ENCODE assay signal across 10 cellular contexts in genomic region chr3:151283907-151284461, GRCh38. TPM values are rescaled to one million over a fixed set of nuclear protein-coding genes. Genes with fewer than 3 reads are reported as not detected.
DNase-seq lines count a peak whose midpoint lies in the region; TF ChIP-seq lines count a peak whose summit lies in the region.
"Had no signal": no experiment of that assay in that cellular context is flagged by ENCODE, and none has a peak within 500 bp of the region (broad histone marks: within the 10 kb centered on the region; RNA-seq: fewer than 3 reads in every experiment).

No MANE protein-coding gene starts in this region.

- no peaks in the 10 kb centered on the region for H3K9me3 ChIP-seq in SJSA1 (replicated peaks)
- H3K9me3 ChIP-seq: body of pancreas had no signal

- no peak overlapping the region for H3K4me3 ChIP-seq in SJSA1
- H3K4me3 ChIP-seq in epithelial cell of esophagus (ENCODE audit: low read length): no peak overlapping the region
- H3K4me3 ChIP-seq: body of pancreas had no signal

- H3K27ac Mint-ChIP-seq in progenitor cell of endocrine pancreas: peak overlapping the region; percentile 39

- no peaks in the 10 kb centered on the region for H3K27me3 Mint-ChIP-seq in progenitor cell of endocrine pancreas

- no peaks in the 10 kb centered on the region for H3K36me3 ChIP-seq in SJSA1

- H3K27ac ChIP-seq in SJSA1: peak overlapping the region; percentile 22; the same call in 1 of the 2 replicates
- no peak overlapping the region for H3K27ac ChIP-seq in caudate nucleus (ENCODE audit: low read depth, low read length)
- H3K27ac ChIP-seq: body of pancreas had no signal

- H3K4me1 ChIP-seq in SJSA1 (replicated peaks): peaks cover 29% of the 10 kb centered on the region

- in situ Hi-C loops in G401 (cut with HindIII; ENCODE audit: low sequenced_read_pairs): no loop called here

- DNase-seq in ELR (ENCODE audit: low read depth) (peak; percentile 12), SJSA1 (ENCODE audit: low read depth in 1 of 2, low spot score in 2 of 2) (peak in 1 of 2 experiments; percentile 56), epithelial cell of esophagus (ENCODE audit: low read depth) (peak; percentile 60), progenitor cell of endocrine pancreas (ENCODE audit: low spot score, unreplicated experiment) (no peak), iPS-NIHi11 (ENCODE audit: low spot score) (no peak), caudate nucleus (lab: John Stamatoyannopoulos, UW) (no peak), G401 (ENCODE audit: low spot score) (no peak)

- no peaks in the 10 kb centered on the region for H3K27me3 ChIP-seq in SJSA1 (replicated peaks)
- H3K27me3 ChIP-seq: body of pancreas had no signal

- H3K4me1 Mint-ChIP-seq in progenitor cell of endocrine pancreas (ENCODE audit: low read depth): peaks cover 14% of the 10 kb centered on the region

- H3K36me3 Mint-ChIP-seq in progenitor cell of endocrine pancreas (ENCODE audit: insufficient read depth): no peaks in the 10 kb centered on the region

- TF ChIP-seq CTCF in epithelial cell of esophagus (IDR thresholded peaks at IDR 0.05; ENCODE audit: insufficient read depth, low read depth, low read length, missing control alignments) (no peak), progenitor cell of endocrine pancreas (IDR thresholded peaks at IDR 0.05; ENCODE audit: unreplicated experiment) (no peak)

- no peaks in the 10 kb centered on the region for H3K9me3 Mint-ChIP-seq in progenitor cell of endocrine pancreas (ENCODE audit: low read depth)

- no peak overlapping the region for H3K4me3 Mint-ChIP-seq in progenitor cell of endocrine pancreas (ENCODE audit: low read depth)

RNA-seq across cellular contexts. Expression of gene P2RY14, which starts 5.6 kb away (rescaled TPM):
- not detected in 2 replicates for total RNA-seq in SJSA1 (2014; rRNA removed; shearing (Covaris generic))
- not detected in 2 replicates for total RNA-seq in progenitor cell of endocrine pancreas
- not detected in 2 replicates for total RNA-seq in G401 (2014; rRNA removed; shearing (Covaris generic))
- total RNA-seq: MCF 10A had no signal

RNA-seq across cellular contexts. Expression of gene GPR87, which starts 32.6 kb away (rescaled TPM):
- 0.29 TPM in 1 of 2 replicates, not detected in the other for total RNA-seq in SJSA1 (2014; rRNA removed; shearing (Covaris generic))
- total RNA-seq in progenitor cell of endocrine pancreas: 0.18 TPM in 1 of 2 replicates, not detected in the other
- total RNA-seq in G401 (2014; rRNA removed; shearing (Covaris generic)): 0.20 TPM in 1 of 2 replicates, not detected in the other
- total RNA-seq: body of pancreas, mononuclear cell had no signal

RNA-seq across cellular contexts. Expression of gene P2RY13, which starts 45.4 kb away (rescaled TPM):
- total RNA-seq in SJSA1 (2014; rRNA removed; shearing (Covaris generic)): not detected in 2 replicates
- not detected in 2 replicates for total RNA-seq in progenitor cell of endocrine pancreas
- not detected in 2 replicates for total RNA-seq in G401 (2014; rRNA removed; shearing (Covaris generic))
- total RNA-seq: MCF 10A had no signal

Comparison
In these comparisons a context has a peak if more than half of its experiments do, and no peak if none do; other contexts are left out.
1. DNase-seq: peak in ELR (single experiment) and epithelial cell of esophagus (single experiment); none in progenitor cell of endocrine pancreas (single experiment), iPS-NIHi11 (single experiment), caudate nucleus (0 of 61) and G401 (single experiment).